In genomic region chr9:95970356-95970755, GRCh38 we compare ENCODE assay signal across 25 cellular contexts.
"Had no signal": no experiment of that assay in that cellular context is flagged by ENCODE, and none has a peak within 500 bp of the region (broad histone marks: within the 10 kb centered on the region; RNA-seq: fewer than 3 reads in every experiment).

No MANE protein-coding gene starts in this region.

- H3K9me3 Mint-ChIP-seq: activated naive CD4-positive, alpha-beta T cell treated with anti-CD3 and anti-CD28 coated beads for 36 hours; central memory CD8-positive, alpha-beta T cell; T-cell had no signal

- H3K4me1 Mint-ChIP-seq: activated T-helper 17 cell treated with anti-CD3 and anti-CD28 coated beads, Interleukin-2, amount 50 U/mL, for 72 hours; central memory CD8-positive, alpha-beta T cell had no signal

- H3K4me3 Mint-ChIP-seq: activated CD4-positive, alpha-beta memory T cell treated with anti-CD3 and anti-CD28 coated beads for 36 hours; activated CD4-positive, alpha-beta T cell treated with anti-CD3 and anti-CD28 coated beads, Interleukin-2, amount 10 ng/mL, durations not matched to agents 7 days and 5 days; activated naive CD4-positive, alpha-beta T cell treated with anti-CD3 and anti-CD28 coated beads for 36 hours; activated naive CD8-positive, alpha-beta T cell; activated T-helper 17 cell treated with anti-CD3 and anti-CD28 coated beads, Interleukin-2, amount 50 U/mL, for 72 hours; central memory CD8-positive, alpha-beta T cell; T-cell had no signal

- H3K27ac ChIP-seq: KMS-11, SK-N-MC, VCaP had no signal

- H3K9ac ChIP-seq: KMS-11 had no signal

- H3K4me2 ChIP-seq: KMS-11 had no signal

- H3K4me3 ChIP-seq: SK-N-MC had no signal

- ATAC-seq: activated T-helper 17 cell treated with anti-CD3 and anti-CD28 coated beads, Interleukin-2, amount 50 U/mL, for 72 hours; PC-3; T-cell had no signal

- H3K27ac Mint-ChIP-seq: activated CD4-positive, alpha-beta memory T cell treated with anti-CD3 and anti-CD28 coated beads for 36 hours; activated CD4-positive, alpha-beta T cell treated with anti-CD3 and anti-CD28 coated beads, Interleukin-2, amount 10 ng/mL, durations not matched to agents 7 days and 5 days; activated naive CD4-positive, alpha-beta T cell treated with anti-CD3 and anti-CD28 coated beads for 36 hours; activated naive CD8-positive, alpha-beta T cell; activated T-helper 17 cell treated with anti-CD3 and anti-CD28 coated beads, Interleukin-2, amount 50 U/mL, for 72 hours had no signal

- DNase-seq: activated CD4-positive, alpha-beta memory T cell treated with anti-CD3 and anti-CD28 coated beads for 36 hours; activated CD4-positive, alpha-beta T cell treated with anti-CD3 and anti-CD28 coated beads, Interleukin-2, amount 10 ng/mL, durations not matched to agents 7 days and 5 days; activated CD4-positive, CD25-positive, alpha-beta regulatory T cell; activated CD8-positive, alpha-beta memory T cell treated with anti-CD3 and anti-CD28 coated beads for 24 hours; activated gamma-delta T cell; activated naive CD4-positive, alpha-beta T cell treated with anti-CD3 and anti-CD28 coated beads for 36 hours; activated T-cell treated with anti-CD3 and anti-CD28 coated beads for 4 hours; activated T-cell treated with anti-CD3 and anti-CD28 coated beads, Interleukin-2, amount 50 U/mL, for 48 hours; MV-4-11; NCI-H1092 treated with DMSO at 0.1 percent for 48 hours; NCI-H1436 treated with DMSO at 0.1 percent for 48 hours; NCI-H187; NCI-H2081; NCI-H446; NCI-H524; PC-3; SIG-M5; T-cell; T-helper 2 cell had no signal

- H3K27me3 Mint-ChIP-seq: activated CD4-positive, alpha-beta memory T cell treated with anti-CD3 and anti-CD28 coated beads for 36 hours; activated CD4-positive, alpha-beta T cell treated with anti-CD3 and anti-CD28 coated beads, Interleukin-2, amount 10 ng/mL, durations not matched to agents 7 days and 5 days; activated naive CD8-positive, alpha-beta T cell; activated T-helper 17 cell treated with anti-CD3 and anti-CD28 coated beads, Interleukin-2, amount 50 U/mL, for 72 hours; central memory CD8-positive, alpha-beta T cell; T-cell had no signal
